ENCODE assay signal across 8 cellular contexts in genomic region chr6:137867685-137868509, GRCh38. TPM values are rescaled to one million over a fixed set of nuclear protein-coding genes. Genes with fewer than 3 reads are reported as not detected.
DNase-seq lines count a peak whose midpoint lies in the region; ATAC-seq and TF ChIP-seq lines count a peak whose summit lies in the region.

No MANE protein-coding gene starts in this region.

- H3K27me3 ChIP-seq in Loucy (ENCODE audit: insufficient read depth, low read length, poor library complexity, severe bottlenecking): no peaks in the 10 kb centered on the region
- H3K27me3 ChIP-seq in fibroblast of lung (ENCODE audit: control insufficient read depth, insufficient read depth, low read length): no peaks in the 10 kb centered on the region

- peak overlapping the region; percentile 78 for H3K4me3 ChIP-seq in AG10803 (ENCODE audit: low read length)
- peak overlapping the region; percentile 79 for H3K4me3 ChIP-seq in Loucy (ENCODE audit: low read length, poor library complexity, severe bottlenecking)
- H3K4me3 ChIP-seq in fibroblast of lung (replicated peaks in 1 of 4; ENCODE audit: control extremely low read depth in 1 of 4, insufficient read depth in 1 of 4, low read depth in 3 of 4, low read length in 4 of 4): peak overlapping the region; percentile 65 to 92 (median 86)

- H3K79me2 ChIP-seq in Loucy (ENCODE audit: insufficient read depth, low read length) (peaks cover 72% of the 10 kb centered on the region), fibroblast of lung (ENCODE audit: control insufficient read depth, insufficient read depth, low read length) (peaks cover 53% of the 10 kb centered on the region)

- H3K4me1 ChIP-seq in Loucy (ENCODE audit: insufficient read depth, low read length, poor library complexity, severe bottlenecking) (peaks cover 71% of the 10 kb centered on the region), fibroblast of lung (ENCODE audit: control insufficient read depth, extremely low read depth, insufficient read depth, low read length) (peaks cover 8% of the 10 kb centered on the region)

- no peaks in the 10 kb centered on the region for H3K27me3 Mint-ChIP-seq in activated CD8-positive, alpha-beta memory T cell treated with anti-CD3 and anti-CD28 coated beads, Interleukin-2, amount 10 ng/mL, durations not matched to agents 7 days and 5 days
- peaks cover 7% of the 10 kb centered on the region for H3K27me3 Mint-ChIP-seq in nephron progenitor cell (ENCODE audit: low read depth, poor library complexity)

- H3K9ac ChIP-seq in Loucy (ENCODE audit: low read depth, low read length, poor library complexity, severe bottlenecking): peak overlapping the region; percentile 90
- peak overlapping the region; percentile 78 for H3K9ac ChIP-seq in fibroblast of lung (ENCODE audit: insufficient read depth, low read length)

- peaks cover 34% of the 10 kb centered on the region for H4K20me1 ChIP-seq in Loucy (ENCODE audit: insufficient read depth, low read length, poor library complexity, severe bottlenecking)
- no peaks in the 10 kb centered on the region for H4K20me1 ChIP-seq in fibroblast of lung (ENCODE audit: control insufficient read depth, extremely low read depth, insufficient read depth, low read length)

- CTCF ChIA-PET in activated CD8-positive, alpha-beta memory T cell treated with anti-CD3 and anti-CD28 coated beads, Interleukin-2, amount 10 ng/mL, durations not matched to agents 7 days and 5 days (lab: Charles Lee): interaction anchor here (0.6 to 13.4 kb wide), 37 partner anchors 9 to 214 kb away, joined by 3 to 273 read pairs (median 7); no protein-coding TSS in a partner anchor

- no peaks in the 10 kb centered on the region for H3K9me2 ChIP-seq in Loucy (replicated peaks; ENCODE audit: low read depth, low read length)

- H3K9me3 ChIP-seq in Loucy (ENCODE audit: insufficient read depth, low read depth, low read length): no peaks in the 10 kb centered on the region
- H3K9me3 ChIP-seq in fibroblast of lung (ENCODE audit: control insufficient read depth, insufficient read depth, low read depth, low read length): no peaks in the 10 kb centered on the region

- H3K27ac ChIP-seq in fibroblast of lung (ENCODE audit: insufficient read depth, low read length): peak overlapping the region; percentile 77

- H2AFZ ChIP-seq in Loucy (ENCODE audit: low read length): peak overlapping the region; percentile 72
- peak overlapping the region; percentile 23 for H2AFZ ChIP-seq in fibroblast of lung (ENCODE audit: low read length)

- H3K36me3 ChIP-seq in Loucy (ENCODE audit: insufficient read depth, low read length) (peaks cover 11% of the 10 kb centered on the region; the same call in 1 of the 2 replicates), fibroblast of lung (ENCODE audit: control insufficient read depth, insufficient read depth, low read length) (no peaks in the 10 kb centered on the region)

- peaks cover 48% of the 10 kb centered on the region for H3K4me1 Mint-ChIP-seq in activated CD8-positive, alpha-beta memory T cell treated with anti-CD3 and anti-CD28 coated beads, Interleukin-2, amount 10 ng/mL, durations not matched to agents 7 days and 5 days
- H3K4me1 Mint-ChIP-seq in nephron progenitor cell: peaks cover 75% of the 10 kb centered on the region

- peak; percentile 4 for ATAC-seq in GM19452 (IDR thresholded peaks at IDR 0.05; ENCODE audit: unreplicated experiment)
- ATAC-seq in activated CD8-positive, alpha-beta memory T cell treated with anti-CD3 and anti-CD28 coated beads, Interleukin-2, amount 10 ng/mL, durations not matched to agents 7 days and 5 days: peak; percentile 10

- peak overlapping the region; percentile 79 for H3K4me3 Mint-ChIP-seq in activated CD8-positive, alpha-beta memory T cell treated with anti-CD3 and anti-CD28 coated beads, Interleukin-2, amount 10 ng/mL, durations not matched to agents 7 days and 5 days
- H3K4me3 Mint-ChIP-seq in nephron progenitor cell: peak overlapping the region; percentile 95

- peak; percentile 28 for DNase-seq in AG10803 (ENCODE audit: low read depth)
- DNase-seq in activated CD8-positive, alpha-beta memory T cell treated with anti-CD3 and anti-CD28 coated beads, Interleukin-2, amount 10 ng/mL, durations not matched to agents 7 days and 5 days: peak; percentile 71
- DNase-seq in fibroblast of lung (ENCODE audit: low read depth in 2 of 2): peak in 1 of 2 donors; percentile 33
- DNase-seq in nephron progenitor cell: peak; percentile 42
- no peak for DNase-seq in occipital lobe (lab: John Stamatoyannopoulos, UW)
- no peak for DNase-seq in GM13976 (ENCODE audit: low spot score)

- H3K4me2 ChIP-seq in Loucy (ENCODE audit: low read depth, low read length, poor library complexity, severe bottlenecking): peak overlapping the region; percentile 86
- peak overlapping the region; percentile 91 for H3K4me2 ChIP-seq in fibroblast of lung (ENCODE audit: extremely low read depth, insufficient read depth, low read length)

- H3F3A ChIP-seq in Loucy (ENCODE audit: low read depth): no peaks in the 10 kb centered on the region

- TF ChIP-seq CTCF in AG10803 (conservative IDR thresholded peaks at IDR 0.05; ENCODE audit: low read length): no peak
- TF ChIP-seq CTCF in Loucy (conservative IDR thresholded peaks at IDR 0.05; ENCODE audit: low read length): no peak
- TF ChIP-seq CTCF in fibroblast of lung (conservative IDR thresholded peaks at IDR 0.05 in 1 of 2, IDR thresholded peaks at IDR 0.05 in 1 of 2; ENCODE audit: low read depth in 1 of 2, low read length in 2 of 2): no peak
- TF ChIP-seq CTCF in nephron progenitor cell (IDR thresholded peaks at IDR 0.05): no peak
- TF ChIP-seq CTCF in GM13976 (IDR thresholded peaks at IDR 0.05; ENCODE audit: borderline replicate concordance, control extremely low read depth, extremely low read depth, insufficient read depth, missing control alignments): no peak

- H3K9me3 Mint-ChIP-seq in activated CD8-positive, alpha-beta memory T cell treated with anti-CD3 and anti-CD28 coated beads, Interleukin-2, amount 10 ng/mL, durations not matched to agents 7 days and 5 days (ENCODE audit: low read depth): no peaks in the 10 kb centered on the region
- no peaks in the 10 kb centered on the region for H3K9me3 Mint-ChIP-seq in nephron progenitor cell

- in situ Hi-C loops in GM13976 (cut with MboI; ENCODE audit: low sequenced_read_pairs, unreplicated experiment): loop anchor here (5.0 kb wide), 1 partner anchor 161 kb away; no protein-coding TSS in a partner anchor

- H3K27ac Mint-ChIP-seq in activated CD8-positive, alpha-beta memory T cell treated with anti-CD3 and anti-CD28 coated beads, Interleukin-2, amount 10 ng/mL, durations not matched to agents 7 days and 5 days: peak overlapping the region; percentile 93
- peak overlapping the region; percentile 43 for H3K27ac Mint-ChIP-seq in nephron progenitor cell

- peaks cover 45% of the 10 kb centered on the region for H3K36me3 Mint-ChIP-seq in activated CD8-positive, alpha-beta memory T cell treated with anti-CD3 and anti-CD28 coated beads, Interleukin-2, amount 10 ng/mL, durations not matched to agents 7 days and 5 days
- no peaks in the 10 kb centered on the region for H3K36me3 Mint-ChIP-seq in nephron progenitor cell (ENCODE audit: low read depth)

RNA-seq across cellular contexts. Expression of gene TNFAIP3, which starts 0.8 kb away (rescaled TPM):
- 100 to 1,000 TPM in 1 of 2 experiments, 10 to 100 TPM in 1; 86.7 to 225 TPM for total RNA-seq in activated CD8-positive, alpha-beta memory T cell treated with anti-CD3 and anti-CD28 coated beads, Interleukin-2, amount 10 ng/mL, durations not matched to agents 7 days and 5 days
- total RNA-seq in fibroblast of lung (3.9 and 7.8 TPM in 2 replicates), occipital lobe (0.78 TPM)
- 10.8 and 23.5 TPM in 2 replicates for polyA plus RNA-seq in fibroblast of lung
- 6.0 and 11.2 TPM in 2 replicates for polyA plus RNA-seq in fibroblast of lung (2012)
- 6.8 and 9.6 TPM in 2 replicates for polyA minus RNA-seq in fibroblast of lung (ENCODE audit: low replicate concordance)

Comparison
In these comparisons a context has a peak if more than half of its experiments do, and no peak if none do; other contexts are left out.
1. DNase-seq: peak in AG10803 (single experiment), activated CD8-positive, alpha-beta memory T cell treated with anti-CD3 and anti-CD28 coated beads, Interleukin-2, amount 10 ng/mL, durations not matched to agents 7 days and 5 days (single experiment) and nephron progenitor cell (single experiment); none in occipital lobe (single experiment) and GM13976 (single experiment).
2. RNA of gene TNFAIP3, which starts 0.8 kb away (total RNA-seq): 86.7 to 225 TPM in activated CD8-positive, alpha-beta memory T cell treated with anti-CD3 and anti-CD28 coated beads, Interleukin-2, amount 10 ng/mL, durations not matched to agents 7 days and 5 days; 3.9 to 7.8 TPM in fibroblast of lung and 0.78 TPM in occipital lobe (single experiment); every median in the first group is over 10 times any median in the second.
3. Peak in every context shown above with its lines, with median percentiles within 50 percentile points of each other: H3K4me3 ChIP-seq.